Comparison of ENCODE assay signal across 14 cellular contexts in genomic region chr3:50157821-50158556, GRCh38. TPM values are rescaled to one million over a fixed set of nuclear protein-coding genes. Genes with fewer than 3 reads are reported as not detected.
DNase-seq lines count a peak whose midpoint lies in the region; ATAC-seq and TF ChIP-seq lines count a peak whose summit lies in the region.
"Had no signal": no experiment of that assay in that cellular context is flagged by ENCODE, and none has a peak within 500 bp of the region (broad histone marks: within the 10 kb centered on the region; RNA-seq: fewer than 3 reads in every experiment).

No MANE protein-coding gene starts in this region.

- no peaks in the 10 kb centered on the region for H3K36me3 ChIP-seq in right atrium auricular region

- TF ChIP-seq CTCF in right atrium auricular region (IDR thresholded peaks at IDR 0.05) (no peak), chondrocyte (IDR thresholded peaks at IDR 0.05) (no peak), nephron (IDR thresholded peaks at IDR 0.05; ENCODE audit: unreplicated experiment in 3 of 3) (no peak)

- intact Hi-C loops in left ventricle myocardium superior (cut with micrococcal nuclease) = no loop called here

- no peaks in the 10 kb centered on the region for H3K36me3 Mint-ChIP-seq in chondrocyte (ENCODE audit: low read depth)
- H3K36me3 Mint-ChIP-seq in nephron (ENCODE audit: low read depth) = peaks cover 12% of the 10 kb centered on the region
- H3K36me3 Mint-ChIP-seq: activated naive CD8-positive, alpha-beta T cell treated with anti-CD3 and anti-CD28 coated beads for 36 hours had no signal

- no peaks in the 10 kb centered on the region for H3K9me3 ChIP-seq in right atrium auricular region

- no peaks in the 10 kb centered on the region for H3K9me3 Mint-ChIP-seq in chondrocyte (ENCODE audit: low read depth)
- H3K9me3 Mint-ChIP-seq in nephron = no peaks in the 10 kb centered on the region
- H3K9me3 Mint-ChIP-seq: activated naive CD8-positive, alpha-beta T cell treated with anti-CD3 and anti-CD28 coated beads for 36 hours had no signal

- H3K27me3 Mint-ChIP-seq in chondrocyte (ENCODE audit: low read depth) = no peaks in the 10 kb centered on the region
- peaks cover 15% of the 10 kb centered on the region for H3K27me3 Mint-ChIP-seq in nephron (ENCODE audit: low read depth)

- H3K4me1 Mint-ChIP-seq in chondrocyte (ENCODE audit: low read depth) = peaks cover 59% of the 10 kb centered on the region
- peaks cover 60% of the 10 kb centered on the region for H3K4me1 Mint-ChIP-seq in nephron

- no peak overlapping the region for H3K4me3 ChIP-seq in right atrium auricular region

- no peaks in the 10 kb centered on the region for H3K27me3 ChIP-seq in right atrium auricular region

- H3K27ac ChIP-seq in right atrium auricular region = peak overlapping the region; percentile 25 to 67

- DNase-seq in right atrium auricular region (ENCODE audit: low spot score) (no peak), left ventricle myocardium superior (no peak), chondrocyte (ENCODE audit: low spot score) (no peak), kidney glomerular epithelial cell (lab: John Stamatoyannopoulos, UW) (no peak), NCI-H1092 treated with DMSO at 0.1 percent for 48 hours (lab: John Stamatoyannopoulos, UW) (no peak)
- no peak for DNase-seq in activated T-cell treated with anti-CD3 and anti-CD28 coated beads, Interleukin-2, amount 50 U/mL, for 1 hour
- DNase-seq: activated CD4-positive, alpha-beta T cell treated with anti-CD3 and anti-CD28 coated beads for 48 hours; activated naive CD8-positive, alpha-beta T cell treated with anti-CD3 and anti-CD28 coated beads for 36 hours; left cardiac atrium; NCI-H2081 had no signal

- H3K27ac Mint-ChIP-seq in chondrocyte (ENCODE audit: unreplicated experiment) = peak overlapping the region; percentile 74
- peak overlapping the region; percentile 77 to 97 (median 84) for H3K27ac Mint-ChIP-seq in nephron
- H3K27ac Mint-ChIP-seq: activated naive CD8-positive, alpha-beta T cell treated with anti-CD3 and anti-CD28 coated beads for 36 hours; B cell had no signal

- ATAC-seq in left ventricle myocardium superior = no peak
- ATAC-seq in GM21360 (IDR thresholded peaks at IDR 0.05; ENCODE audit: unreplicated experiment) = no peak

- H3K4me1 ChIP-seq in right atrium auricular region = peaks cover 0 to 68% of the 10 kb centered on the region in 2 donors

- H3K4me3 Mint-ChIP-seq in chondrocyte (ENCODE audit: unreplicated experiment) = peak overlapping the region; percentile 83
- H3K4me3 Mint-ChIP-seq in nephron = peak overlapping the region; percentile 93 to 99 (median 96)
- H3K4me3 Mint-ChIP-seq: activated naive CD8-positive, alpha-beta T cell treated with anti-CD3 and anti-CD28 coated beads for 36 hours had no signal

RNA-seq across cellular contexts. Expression of gene SEMA3F, which starts 2.9 kb away (rescaled TPM):
- total RNA-seq in right atrium auricular region (10 to 100 TPM in 1 of 2 donors, 1 to 10 TPM in 1; 6.3 to 18.7 TPM), left ventricle myocardium superior (11.4 TPM), chondrocyte (18.7 to 37.5 TPM (median 36.7 TPM) in 3 replicates)

RNA-seq across cellular contexts. Expression of gene GNAT1, which starts 33.4 kb away (rescaled TPM):
- not detected for total RNA-seq in right atrium auricular region
- not detected for total RNA-seq in left ventricle myocardium superior
- total RNA-seq in chondrocyte = not detected in 3 replicates
- total RNA-seq: B cell, left cardiac atrium, skeletal muscle tissue had no signal

RNA-seq across cellular contexts. Expression of gene SLC38A3, which starts 47.1 kb away (rescaled TPM):
- total RNA-seq in right atrium auricular region = 1 to 10 TPM; 2.4 to 7.9 TPM
- 10.4 TPM for total RNA-seq in left ventricle myocardium superior
- total RNA-seq in chondrocyte = 1.00 to 1.9 TPM (median 1.2 TPM) in 3 replicates
- total RNA-seq: B cell had no signal
